1 cellular context compared by ENCODE assay signal in the genomic region with DNA sequence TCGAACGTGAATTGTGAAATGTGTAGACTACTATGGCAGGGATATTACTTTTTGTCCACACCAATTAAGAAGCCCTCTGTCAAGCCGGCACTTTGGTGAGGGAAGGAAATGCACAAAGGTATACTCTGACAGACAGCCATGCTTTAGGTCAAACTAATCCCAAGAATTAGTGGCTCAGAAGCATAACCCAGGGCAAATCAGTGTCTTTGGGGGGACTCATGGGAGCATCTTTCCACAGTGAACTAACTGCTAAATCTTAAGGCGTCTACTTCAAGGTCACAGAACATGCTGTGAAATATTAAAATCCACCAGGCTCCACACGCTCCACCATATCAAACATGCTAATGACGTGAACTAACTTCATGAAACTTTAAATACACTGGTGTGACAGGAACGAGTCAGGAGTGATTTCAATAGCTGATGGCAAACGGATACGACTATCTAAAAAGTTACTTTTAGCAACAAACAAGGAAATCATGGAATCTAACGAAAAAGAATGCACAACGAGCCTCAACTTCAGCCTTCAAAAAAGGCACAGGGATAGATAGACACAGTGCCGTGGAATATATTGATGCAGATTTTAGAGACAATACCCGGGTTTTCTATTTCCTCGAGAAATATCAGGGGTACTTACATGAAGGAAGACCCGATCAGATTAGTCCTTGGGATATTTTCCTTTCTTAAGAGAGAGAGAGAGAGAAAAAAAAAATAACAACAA.
TF ChIP-seq lines count a peak whose summit lies in the region.

No MANE protein-coding gene starts in this region.

TF ChIP-seq in HEK293T, 16 proteins besides CTCF, POLR2A, EP300 and RAD21 (continued from another document):
- TF ChIP-seq, protein P1, sequence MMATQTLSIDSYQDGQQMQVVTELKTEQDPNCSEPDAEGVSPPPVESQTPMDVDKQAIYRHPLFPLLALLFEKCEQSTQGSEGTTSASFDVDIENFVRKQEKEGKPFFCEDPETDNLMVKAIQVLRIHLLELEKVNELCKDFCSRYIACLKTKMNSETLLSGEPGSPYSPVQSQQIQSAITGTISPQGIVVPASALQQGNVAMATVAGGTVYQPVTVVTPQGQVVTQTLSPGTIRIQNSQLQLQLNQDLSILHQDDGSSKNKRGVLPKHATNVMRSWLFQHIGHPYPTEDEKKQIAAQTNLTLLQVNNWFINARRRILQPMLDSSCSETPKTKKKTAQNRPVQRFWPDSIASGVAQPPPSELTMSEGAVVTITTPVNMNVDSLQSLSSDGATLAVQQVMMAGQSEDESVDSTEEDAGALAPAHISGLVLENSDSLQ (IDR thresholded peaks at IDR 0.05) = peak; percentile 39; the same call in 1 of the 2 replicates
